In genomic region chr17:4364622-4365041, GRCh38 we compare ENCODE assay signal across 8 cellular contexts. TPM values are rescaled to one million over a fixed set of nuclear protein-coding genes. Genes with fewer than 3 reads are reported as not detected.
DNase-seq lines count a peak whose midpoint lies in the region; ATAC-seq and TF ChIP-seq lines count a peak whose summit lies in the region.

No MANE protein-coding gene starts in this region.

- peak overlapping the region; percentile 91 to 97 (median 91) for H3K4me3 Mint-ChIP-seq in T-cell

- H3K36me3 ChIP-seq in rectal smooth muscle tissue (ENCODE audit: control insufficient read depth, insufficient read depth, low read length) = no peaks in the 10 kb centered on the region

- peaks cover 8% of the 10 kb centered on the region for H3K36me3 Mint-ChIP-seq in T-cell

- H3K27ac ChIP-seq in rectal smooth muscle tissue (ENCODE audit: low read depth, low read length) = peak overlapping the region; percentile 98

- H3K4me1 Mint-ChIP-seq in T-cell = peaks cover 42 to 49% (median 45%) of the 10 kb centered on the region in 3 donors

- no peaks in the 10 kb centered on the region for H3K9me3 Mint-ChIP-seq in T-cell

- H3K4me3 ChIP-seq in GM12865 (ENCODE audit: low read depth, low read length) (peak overlapping the region; percentile 79), fibroblast of the aortic adventitia (ENCODE audit: low read depth, low read length) (peak overlapping the region; percentile 82), rectal smooth muscle tissue (ENCODE audit: low read length) (peak overlapping the region; percentile 86)

- TF ChIP-seq CTCF in GM12865 (IDR thresholded peaks at IDR 0.05; ENCODE audit: insufficient read depth, low read depth, low read length, missing control alignments) = no peak
- TF ChIP-seq CTCF in fibroblast of the aortic adventitia (IDR thresholded peaks at IDR 0.05; ENCODE audit: insufficient read depth, low read length) = no peak

- POLR2A ChIA-PET in T-cell (lab: Charles Lee) = no interaction called here

- peak overlapping the region; percentile 95 to 97 for H3K27ac Mint-ChIP-seq in T-cell

- no peaks in the 10 kb centered on the region for H3K27me3 Mint-ChIP-seq in T-cell

- no peak for ATAC-seq in T-cell (replicated peaks in 1 of 4)
- ATAC-seq in GM21737 (IDR thresholded peaks at IDR 0.05; ENCODE audit: unreplicated experiment) = no peak

- H3K4me1 ChIP-seq in rectal smooth muscle tissue (ENCODE audit: control insufficient read depth, insufficient read depth, low read length) = peaks cover 14% of the 10 kb centered on the region

- H3K27me3 ChIP-seq in rectal smooth muscle tissue (ENCODE audit: control insufficient read depth, insufficient read depth, low read length) = no peaks in the 10 kb centered on the region

- DNase-seq in GM12865 (ENCODE audit: low read depth) (no peak), T-cell (no peak), fibroblast of the aortic adventitia (ENCODE audit: low read depth) (no peak), NCI-H1092 (lab: John Stamatoyannopoulos, UW) (no peak), RKO (ENCODE audit: low spot score) (no peak), HuH-7.5 (ENCODE audit: low spot score) (no peak)

- H3K9ac ChIP-seq in rectal smooth muscle tissue (ENCODE audit: low read length) = peak overlapping the region; percentile 40

- CTCF ChIA-PET in T-cell (lab: Charles Lee) = no interaction called here

RNA-seq across cellular contexts. Expression of gene UBE2G1, which starts 1.8 kb away (rescaled TPM):
- total RNA-seq in T-cell (10 to 100 TPM; 49.6 to 62.5 (median 56.4) TPM), fibroblast of the aortic adventitia (ENCODE audit: low replicate concordance) (39.3 and 52.0 TPM in 2 replicates)
